Comparison of ENCODE assay signal across 8 cellular contexts in the genomic region with DNA sequence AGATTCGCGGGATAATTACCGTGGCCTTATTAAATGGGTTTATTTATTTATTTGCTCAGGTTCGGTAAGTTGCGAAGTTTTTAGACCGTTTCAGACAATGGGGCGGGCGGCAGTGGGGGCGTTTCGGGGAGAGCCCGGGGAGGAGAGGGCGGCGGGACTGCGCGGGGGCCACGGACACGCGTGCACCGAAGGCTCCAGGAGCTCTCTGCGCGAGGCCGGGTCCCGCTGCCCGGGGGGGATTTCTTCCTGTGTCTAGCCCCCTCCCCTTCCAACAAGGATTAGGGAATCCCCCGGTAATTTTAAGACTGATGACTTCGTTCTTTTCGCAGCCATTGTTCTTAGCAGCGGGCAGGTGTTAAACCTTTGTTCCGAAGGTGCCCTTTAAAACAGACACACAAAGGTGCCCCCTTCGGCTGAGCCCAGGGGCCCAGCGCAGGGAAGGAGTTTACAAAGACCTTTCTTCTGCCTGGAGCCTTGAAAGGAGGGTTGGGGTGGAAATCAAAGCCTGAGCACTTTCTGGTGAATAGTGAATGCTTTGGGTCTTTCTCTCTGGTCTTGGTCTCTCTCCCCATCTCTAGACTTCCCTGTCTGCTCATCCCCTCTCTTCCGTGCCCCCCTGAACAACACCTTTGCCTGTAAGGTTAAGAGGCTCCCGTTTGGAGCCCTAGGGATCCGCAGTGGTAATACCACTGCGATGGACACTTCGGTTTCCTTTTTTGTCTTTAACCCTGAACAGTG. TPM values are rescaled to one million over a fixed set of nuclear protein-coding genes. Genes with fewer than 3 reads are reported as not detected.
DNase-seq lines count a peak whose midpoint lies in the region; ATAC-seq and TF ChIP-seq lines count a peak whose summit lies in the region.

No MANE protein-coding gene starts in this region.

- ATAC-seq in activated CD4-positive, alpha-beta T cell treated with anti-CD3 and anti-CD28 coated beads for 36 hours, result no peak
- no peak for ATAC-seq in GM18520 (IDR thresholded peaks at IDR 0.05; ENCODE audit: unreplicated experiment)

- H3K27ac ChIP-seq in ovary, result peak overlapping the region; percentile 87 to 89

- WGBS in ovary, 3 donors, result 0 to 1% (median 1%) methylated on average over 34 to 36 of the region's 36 CpGs

- DNase-seq in activated CD4-positive, alpha-beta T cell treated with anti-CD3 and anti-CD28 coated beads for 36 hours, result peak; percentile 47
- DNase-seq in activated CD4-positive, alpha-beta T cell treated with anti-CD3 and anti-CD28 coated beads for 1 hour, result no peak
- DNase-seq in activated CD4-positive, alpha-beta memory T cell treated with anti-CD3 and anti-CD28 coated beads for 36 hours, result peak; percentile 44
- DNase-seq in epithelial cell of esophagus (ENCODE audit: low read depth) (peak; percentile 10), ovary (peak in 4 of 5 donors; percentile 19 to 62 (median 56)), epidermal melanocyte (ENCODE audit: insufficient read length, low spot score) (no peak), NCI-H1436 (lab: John Stamatoyannopoulos, UW) (no peak)

- H3K4me3 Mint-ChIP-seq in activated CD4-positive, alpha-beta T cell treated with anti-CD3 and anti-CD28 coated beads for 36 hours, result peak overlapping the region; percentile 92
- peak overlapping the region; percentile 86 for H3K4me3 Mint-ChIP-seq in activated CD4-positive, alpha-beta memory T cell treated with anti-CD3 and anti-CD28 coated beads for 36 hours

- H3K27me3 ChIP-seq in ovary, result no peaks in the 10 kb centered on the region

- no peaks in the 10 kb centered on the region for H3K27me3 Mint-ChIP-seq in activated CD4-positive, alpha-beta T cell treated with anti-CD3 and anti-CD28 coated beads for 36 hours
- no peaks in the 10 kb centered on the region for H3K27me3 Mint-ChIP-seq in activated CD4-positive, alpha-beta memory T cell treated with anti-CD3 and anti-CD28 coated beads for 36 hours

- CTCF ChIA-PET in activated CD4-positive, alpha-beta T cell treated with anti-CD3 and anti-CD28 coated beads for 36 hours (lab: Charles Lee), result no interaction called here
- CTCF ChIA-PET in activated CD4-positive, alpha-beta memory T cell treated with anti-CD3 and anti-CD28 coated beads for 36 hours (lab: Charles Lee), result interaction anchor here (0.9 to 4.2 kb wide), 4 partner anchors 10 to 891 kb away, joined by 3 to 48 read pairs (median 20); no protein-coding TSS in a partner anchor

- H3K4me1 Mint-ChIP-seq in activated CD4-positive, alpha-beta T cell treated with anti-CD3 and anti-CD28 coated beads for 36 hours, result peaks cover 68% of the 10 kb centered on the region
- H3K4me1 Mint-ChIP-seq in activated CD4-positive, alpha-beta memory T cell treated with anti-CD3 and anti-CD28 coated beads for 36 hours (ENCODE audit: low read depth), result peaks cover 67% of the 10 kb centered on the region

- POLR2A ChIA-PET in activated CD4-positive, alpha-beta T cell treated with anti-CD3 and anti-CD28 coated beads for 36 hours (lab: Charles Lee), result no interaction called here
- POLR2A ChIA-PET in activated CD4-positive, alpha-beta memory T cell treated with anti-CD3 and anti-CD28 coated beads for 36 hours (lab: Charles Lee), result no interaction called here

- H3K27ac Mint-ChIP-seq in activated CD4-positive, alpha-beta T cell treated with anti-CD3 and anti-CD28 coated beads for 36 hours, result peak overlapping the region; percentile 83
- H3K27ac Mint-ChIP-seq in activated CD4-positive, alpha-beta memory T cell treated with anti-CD3 and anti-CD28 coated beads for 36 hours, result peak overlapping the region; percentile 77

- TF ChIP-seq CTCF in epithelial cell of esophagus (IDR thresholded peaks at IDR 0.05; ENCODE audit: insufficient read depth, low read depth, low read length, missing control alignments) (no peak), ovary (IDR thresholded peaks at IDR 0.05) (no peak)

- H3K4me3 ChIP-seq in epithelial cell of esophagus (ENCODE audit: low read length) (peak overlapping the region; percentile 73), ovary (peak overlapping the region; percentile 78)

- intact Hi-C loops in activated CD4-positive, alpha-beta T cell treated with anti-CD3 and anti-CD28 coated beads for 36 hours (cut with DNase I, micrococcal nuclease), result loop anchor here (1.0 to 10.0 kb wide), 12 partner anchors 138 to 1377 kb away; partner anchors contain the start of gene ROCK2 (in 1 of the 2)
- intact Hi-C loops in activated CD4-positive, alpha-beta memory T cell treated with anti-CD3 and anti-CD28 coated beads for 36 hours (cut with micrococcal nuclease), result loop anchor here (1.0 to 5.0 kb wide), 8 partner anchors 9 to 889 kb away; no protein-coding TSS in a partner anchor
- intact Hi-C loops in ovary (cut with DNase I), result loop anchor here (2.0 to 10.0 kb wide), 9 partner anchors 224 to 856 kb away; no protein-coding TSS in a partner anchor

- no peaks in the 10 kb centered on the region for H3K36me3 ChIP-seq in ovary

- no peak for TF ChIP-seq EP300 in ovary (IDR thresholded peaks at IDR 0.05)

- peaks cover 9% of the 10 kb centered on the region for H3K4me1 ChIP-seq in ovary (ENCODE audit: insufficient read depth)

- no peak for TF ChIP-seq POLR2A in ovary (IDR thresholded peaks at IDR 0.05)

- peaks cover 9% of the 10 kb centered on the region for H3K36me3 Mint-ChIP-seq in activated CD4-positive, alpha-beta T cell treated with anti-CD3 and anti-CD28 coated beads for 36 hours (ENCODE audit: low read depth)
- peaks cover 8% of the 10 kb centered on the region for H3K36me3 Mint-ChIP-seq in activated CD4-positive, alpha-beta memory T cell treated with anti-CD3 and anti-CD28 coated beads for 36 hours

- H3K9me3 ChIP-seq in ovary, result no peaks in the 10 kb centered on the region

- H3K9me3 Mint-ChIP-seq in activated CD4-positive, alpha-beta T cell treated with anti-CD3 and anti-CD28 coated beads for 36 hours (ENCODE audit: low read depth), result no peaks in the 10 kb centered on the region
- no peaks in the 10 kb centered on the region for H3K9me3 Mint-ChIP-seq in activated CD4-positive, alpha-beta memory T cell treated with anti-CD3 and anti-CD28 coated beads for 36 hours

RNA-seq across cellular contexts. Expression of gene TRIB2, which starts 2.1 kb away (rescaled TPM):
- 1 to 10 TPM; 2.7 to 3.7 TPM for total RNA-seq in activated CD4-positive, alpha-beta T cell treated with anti-CD3 and anti-CD28 coated beads for 36 hours
- 1 to 10 TPM; 4.9 to 5.3 TPM for total RNA-seq in activated CD4-positive, alpha-beta memory T cell treated with anti-CD3 and anti-CD28 coated beads for 36 hours
- 100 to 1,000 TPM in 4 of 7 donors, 10 to 100 TPM in 3; 68.1 to 209 (median 103) TPM for total RNA-seq in ovary
- 10 to 100 TPM; 60.4 to 94.7 TPM for polyA plus RNA-seq in ovary

Comparison
In these comparisons a context has a peak if more than half of its experiments do, and no peak if none do; other contexts are left out.
1. DNase-seq: peak in activated CD4-positive, alpha-beta T cell treated with anti-CD3 and anti-CD28 coated beads for 36 hours (single experiment), activated CD4-positive, alpha-beta memory T cell treated with anti-CD3 and anti-CD28 coated beads for 36 hours (single experiment), epithelial cell of esophagus (single experiment) and ovary (4 of 5); none in activated CD4-positive, alpha-beta T cell treated with anti-CD3 and anti-CD28 coated beads for 1 hour (single experiment), epidermal melanocyte (single experiment) and NCI-H1436 (single experiment).
2. RNA of gene TRIB2, which starts 2.1 kb away (total RNA-seq): 68.1 to 209 TPM in ovary; 4.9 to 5.3 TPM in activated CD4-positive, alpha-beta memory T cell treated with anti-CD3 and anti-CD28 coated beads for 36 hours and 2.7 to 3.7 TPM in activated CD4-positive, alpha-beta T cell treated with anti-CD3 and anti-CD28 coated beads for 36 hours; every median in the first group is over 10 times any median in the second.